ENCODE assay signal across 12 cellular contexts in genomic region chr6:125793863-125794262, GRCh38. TPM values are rescaled to one million over a fixed set of nuclear protein-coding genes. Genes with fewer than 3 reads are reported as not detected.
DNase-seq lines count a peak whose midpoint lies in the region; ATAC-seq and TF ChIP-seq lines count a peak whose summit lies in the region.
"Had no signal": no experiment of that assay in that cellular context is flagged by ENCODE, and none has a peak within 500 bp of the region (broad histone marks: within the 10 kb centered on the region; RNA-seq: fewer than 3 reads in every experiment).

No MANE protein-coding gene starts in this region.

- peak overlapping the region; percentile 85 for H3K4me3 ChIP-seq in fibroblast of pulmonary artery (replicated peaks; ENCODE audit: low read depth, low read length)
- H3K4me3 ChIP-seq in vagina: peak overlapping the region in 1 of 2 donors; percentile 5

- peaks cover 64% of the 10 kb centered on the region for H3K4me1 Mint-ChIP-seq in activated T-helper 1 cell treated with anti-CD3 and anti-CD28 coated beads, Interleukin-12 subunit alpha, Interleukin-12 subunit beta, Interleukin-2, Interleukin-4 antibody, amounts not matched to agents 30 ng/mL and 10 ng/mL and 1 ng/mL, durations not matched to agents 14 hours and 24 hours and 36 hours (ENCODE audit: low read depth)

- H3K4me3 Mint-ChIP-seq in activated T-helper 1 cell treated with anti-CD3 and anti-CD28 coated beads, Interleukin-12 subunit alpha, Interleukin-12 subunit beta, Interleukin-2, Interleukin-4 antibody, amounts not matched to agents 30 ng/mL and 10 ng/mL and 1 ng/mL, durations not matched to agents 14 hours and 24 hours and 36 hours: peak overlapping the region; percentile 72
- H3K4me3 Mint-ChIP-seq: B cell had no signal

- peaks cover 57% of the 10 kb centered on the region for H3K4me1 ChIP-seq in vagina

- peak overlapping the region; percentile 97 for H3K27ac ChIP-seq in vagina

- no peaks in the 10 kb centered on the region for H3K36me3 ChIP-seq in vagina

- peaks cover 19% of the 10 kb centered on the region for H3K36me3 Mint-ChIP-seq in activated T-helper 1 cell treated with anti-CD3 and anti-CD28 coated beads, Interleukin-12 subunit alpha, Interleukin-12 subunit beta, Interleukin-2, Interleukin-4 antibody, amounts not matched to agents 30 ng/mL and 10 ng/mL and 1 ng/mL, durations not matched to agents 14 hours and 24 hours and 36 hours (ENCODE audit: low read depth)

- peak overlapping the region; percentile 88 for H3K27ac Mint-ChIP-seq in activated T-helper 1 cell treated with anti-CD3 and anti-CD28 coated beads, Interleukin-12 subunit alpha, Interleukin-12 subunit beta, Interleukin-2, Interleukin-4 antibody, amounts not matched to agents 30 ng/mL and 10 ng/mL and 1 ng/mL, durations not matched to agents 14 hours and 24 hours and 36 hours
- H3K27ac Mint-ChIP-seq: B cell had no signal

- TF ChIP-seq POLR2A in vagina (IDR thresholded peaks at IDR 0.05): no peak

- H3K27me3 ChIP-seq in vagina: no peaks in the 10 kb centered on the region

- no peak for ATAC-seq in GM21515 (IDR thresholded peaks at IDR 0.05; ENCODE audit: unreplicated experiment)
- no peak for ATAC-seq in HG03521 (IDR thresholded peaks at IDR 0.05; ENCODE audit: unreplicated experiment)

- H3K9me3 Mint-ChIP-seq in activated T-helper 1 cell treated with anti-CD3 and anti-CD28 coated beads, Interleukin-12 subunit alpha, Interleukin-12 subunit beta, Interleukin-2, Interleukin-4 antibody, amounts not matched to agents 30 ng/mL and 10 ng/mL and 1 ng/mL, durations not matched to agents 14 hours and 24 hours and 36 hours: no peaks in the 10 kb centered on the region

- intact Hi-C loops in activated T-helper 1 cell treated with anti-CD3 and anti-CD28 coated beads, Interleukin-12 subunit alpha, Interleukin-12 subunit beta, Interleukin-2, Interleukin-4 antibody, amounts not matched to agents 30 ng/mL and 10 ng/mL and 1 ng/mL, durations not matched to agents 14 hours and 24 hours and 36 hours (cut with micrococcal nuclease): loop anchor here (1.0 to 10.0 kb wide), 6 partner anchors 13 to 1721 kb away; partner anchors contain the start of genes MTCL3 and RNF146
- intact Hi-C loops in vagina (cut with DNase I): no loop called here

- no peaks in the 10 kb centered on the region for H3K27me3 Mint-ChIP-seq in activated T-helper 1 cell treated with anti-CD3 and anti-CD28 coated beads, Interleukin-12 subunit alpha, Interleukin-12 subunit beta, Interleukin-2, Interleukin-4 antibody, amounts not matched to agents 30 ng/mL and 10 ng/mL and 1 ng/mL, durations not matched to agents 14 hours and 24 hours and 36 hours (ENCODE audit: insufficient read depth)

- peak; percentile 15 for DNase-seq in stimulated activated CD4-positive, alpha-beta T cell treated with anti-CD3 and anti-CD28 coated beads, Interleukin-15, amount 100 ng/mL, for 24 hours
- no peak for DNase-seq in stimulated activated CD4-positive, alpha-beta T cell treated with anti-CD3 and anti-CD28 coated beads, Interleukin-12 subunit alpha, Interleukin-12 subunit beta, amount 100 ng/mL, for 4 hours
- DNase-seq in activated T-helper 1 cell treated with anti-CD3 and anti-CD28 coated beads, Interleukin-12 subunit alpha, Interleukin-12 subunit beta, Interleukin-2, Interleukin-4 antibody, amounts not matched to agents 30 ng/mL and 10 ng/mL and 1 ng/mL, durations not matched to agents 14 hours and 24 hours and 36 hours (ENCODE audit: low spot score): no peak
- no peak for DNase-seq in fibroblast of pulmonary artery (ENCODE audit: low read depth)
- DNase-seq in vagina (ENCODE audit: extremely low spot score in 2 of 2): no peak
- DNase-seq in occipital lobe (lab: John Stamatoyannopoulos, UW): no peak
- DNase-seq: activated CD8-positive, alpha-beta memory T cell treated with anti-CD3 and anti-CD28 coated beads, Interleukin-2, amount 50 U/mL, for 48 hours; GOT3; NCI-H2029 had no signal

- no peaks in the 10 kb centered on the region for H3K9me3 ChIP-seq in vagina

- no peak for TF ChIP-seq CTCF in fibroblast of pulmonary artery (IDR thresholded peaks at IDR 0.05; ENCODE audit: low read length, missing control alignments)
- no peak for TF ChIP-seq CTCF in vagina (IDR thresholded peaks at IDR 0.05)

RNA-seq across cellular contexts. Expression of gene NCOA7, which starts 3.1 kb away (rescaled TPM):
- total RNA-seq in activated T-helper 1 cell treated with anti-CD3 and anti-CD28 coated beads, Interleukin-12 subunit alpha, Interleukin-12 subunit beta, Interleukin-2, Interleukin-4 antibody, amounts not matched to agents 30 ng/mL and 10 ng/mL and 1 ng/mL, durations not matched to agents 14 hours and 24 hours and 36 hours: 56.1 and 59.3 TPM in 2 replicates
- total RNA-seq in vagina (48.6 TPM), occipital lobe (33.5 TPM)

RNA-seq across cellular contexts. Expression of gene HEY2, which starts 44.4 kb away (rescaled TPM):
- not detected in 2 replicates for total RNA-seq in activated T-helper 1 cell treated with anti-CD3 and anti-CD28 coated beads, Interleukin-12 subunit alpha, Interleukin-12 subunit beta, Interleukin-2, Interleukin-4 antibody, amounts not matched to agents 30 ng/mL and 10 ng/mL and 1 ng/mL, durations not matched to agents 14 hours and 24 hours and 36 hours
- total RNA-seq in vagina (0.98 TPM), occipital lobe (0.62 TPM)
- total RNA-seq: B cell had no signal
